ENCODE assay signal across 15 cellular contexts in the genomic region with DNA sequence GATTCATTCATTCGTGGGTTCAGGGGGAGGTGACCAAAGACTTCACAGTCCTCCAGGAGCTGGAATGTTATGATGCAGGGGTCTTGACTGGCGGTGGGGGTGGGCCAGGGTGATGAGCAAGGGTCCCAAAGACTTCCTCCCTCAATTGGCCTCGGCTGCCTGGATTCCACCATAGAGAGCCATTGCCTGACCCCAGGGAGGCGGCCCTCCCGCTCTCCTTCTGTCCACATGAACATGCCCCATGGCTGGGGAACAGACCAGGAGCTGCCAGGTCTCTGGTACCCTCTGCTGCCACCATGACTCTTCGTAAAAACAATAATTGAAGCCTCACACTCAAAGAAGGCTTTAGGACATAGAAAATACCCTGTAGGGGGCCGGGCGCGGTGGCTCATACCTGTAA.
A peak's percentile ranks its signal among the peaks of the same experiment; 100 is the strongest.
DNase-seq lines count a peak whose midpoint lies in the region; ATAC-seq and TF ChIP-seq lines count a peak whose summit lies in the region.
"Had no signal": no experiment of that assay in that cellular context is flagged by ENCODE, and none has a peak within 500 bp of the region (broad histone marks: within the 10 kb centered on the region; RNA-seq: fewer than 3 reads in every experiment).

No MANE protein-coding gene starts in this region.

- CTCF ChIA-PET in Calu3 (lab: Charles Lee) (no interaction called here), PC-3 (lab: Charles Lee) (no interaction called here)

- no peaks in the 10 kb centered on the region for H3K27me3 Mint-ChIP-seq in Calu3 (ENCODE audit: unreplicated experiment)

- no peak for TF ChIP-seq CTCF in Calu3 (IDR thresholded peaks at IDR 0.05; ENCODE audit: unreplicated experiment)
- TF ChIP-seq CTCF in PC-3 (conservative IDR thresholded peaks at IDR 0.05; ENCODE audit: low read depth, low read length), result no peak

- peaks cover 44% of the 10 kb centered on the region for H3K4me1 ChIP-seq in PC-3 (ENCODE audit: insufficient read depth, low read length)
- H3K4me1 ChIP-seq: HAP-1 had no signal

- no peaks in the 10 kb centered on the region for H3K36me3 ChIP-seq in PC-3 (ENCODE audit: low read depth, low read length)
- H3K36me3 ChIP-seq: HAP-1 had no signal

- H3K36me3 Mint-ChIP-seq in Calu3 (ENCODE audit: insufficient read depth, unreplicated experiment), result peaks cover 7% of the 10 kb centered on the region

- no peaks in the 10 kb centered on the region for H3K9me3 ChIP-seq in PC-3 (ENCODE audit: low read length)
- H3K9me3 ChIP-seq: HAP-1 had no signal

- no peaks in the 10 kb centered on the region for H3K4me1 Mint-ChIP-seq in Calu3 (ENCODE audit: low read depth, unreplicated experiment)

- H3K79me2 ChIP-seq in PC-3 (ENCODE audit: low read length), result no peaks in the 10 kb centered on the region

- DNase-seq in Calu3 (no peak), PC-3 (no peak), epithelial cell of prostate (ENCODE audit: low read depth, low spot score) (no peak), retina (peak; percentile 3)
- no peak for DNase-seq in activated CD4-positive, alpha-beta T cell treated with anti-CD3 and anti-CD28 coated beads for 48 hours
- DNase-seq: DMS53, NCI-H1092 treated with DMSO at 0.1 percent for 48 hours, NCI-H187, NCI-H446, NCI-H748 treated with DMSO at 0.1 percent for 48 hours had no signal

- no peak for ATAC-seq in PC-3
- no peak for ATAC-seq in HG02798 (IDR thresholded peaks at IDR 0.05; ENCODE audit: poor library complexity, unreplicated experiment)
- no peak for ATAC-seq in GM21526 (IDR thresholded peaks at IDR 0.05; ENCODE audit: low FRiP score, unreplicated experiment)

- peak overlapping the region; percentile 90 for H3K27ac ChIP-seq in PC-3 (ENCODE audit: low read length)
- peak overlapping the region; percentile 100 for H3K27ac ChIP-seq in epithelial cell of prostate
- H3K27ac ChIP-seq: HL-60 had no signal

- peak overlapping the region; percentile 52 for H3K27ac Mint-ChIP-seq in Calu3 (ENCODE audit: unreplicated experiment)

- H3F3A ChIP-seq in PC-3 (ENCODE audit: low read length, unreplicated experiment), result no peaks in the 10 kb centered on the region

- BruUV-seq in Calu3 (replicated peaks; lab: Mats Ljungman, UMichigan) (no TSS peak), PC-3 (replicated peaks; lab: Mats Ljungman, UMichigan) (no TSS peak)

- no peaks in the 10 kb centered on the region for H3K9me3 Mint-ChIP-seq in Calu3 (ENCODE audit: low read depth, unreplicated experiment)

- H4K20me1 ChIP-seq in PC-3 (ENCODE audit: low read length), result no peaks in the 10 kb centered on the region

- peak overlapping the region; percentile 65; the same call in 1 of the 2 replicates for H3K4me2 ChIP-seq in PC-3 (ENCODE audit: low read length)

- POLR2A ChIA-PET in PC-3 (lab: Charles Lee; ENCODE audit: unreplicated experiment), result no interaction called here

- no peak overlapping the region for H3K4me3 ChIP-seq in PC-3 (ENCODE audit: low read length)
- H3K4me3 ChIP-seq: HAP-1, K562 had no signal

- H3K27me3 ChIP-seq in PC-3 (ENCODE audit: low read length), result no peaks in the 10 kb centered on the region

- H3K9me2 ChIP-seq in PC-3 (replicated peaks; ENCODE audit: low read length), result no peaks in the 10 kb centered on the region

- peak overlapping the region; percentile 33 for H3K9ac ChIP-seq in PC-3 (ENCODE audit: low read length)

- intact Hi-C loops in Calu3 (cut with micrococcal nuclease; ENCODE audit: unreplicated experiment), result no loop called here
- intact Hi-C loops in PC-3 (cut with micrococcal nuclease), result no loop called here

- H2AFZ ChIP-seq in PC-3 (ENCODE audit: low read length), result no peak overlapping the region

- no peak overlapping the region for H3K4me3 Mint-ChIP-seq in Calu3 (ENCODE audit: low read depth, unreplicated experiment)
